ENCODE assay signal across 11 cellular contexts in the genomic region with DNA sequence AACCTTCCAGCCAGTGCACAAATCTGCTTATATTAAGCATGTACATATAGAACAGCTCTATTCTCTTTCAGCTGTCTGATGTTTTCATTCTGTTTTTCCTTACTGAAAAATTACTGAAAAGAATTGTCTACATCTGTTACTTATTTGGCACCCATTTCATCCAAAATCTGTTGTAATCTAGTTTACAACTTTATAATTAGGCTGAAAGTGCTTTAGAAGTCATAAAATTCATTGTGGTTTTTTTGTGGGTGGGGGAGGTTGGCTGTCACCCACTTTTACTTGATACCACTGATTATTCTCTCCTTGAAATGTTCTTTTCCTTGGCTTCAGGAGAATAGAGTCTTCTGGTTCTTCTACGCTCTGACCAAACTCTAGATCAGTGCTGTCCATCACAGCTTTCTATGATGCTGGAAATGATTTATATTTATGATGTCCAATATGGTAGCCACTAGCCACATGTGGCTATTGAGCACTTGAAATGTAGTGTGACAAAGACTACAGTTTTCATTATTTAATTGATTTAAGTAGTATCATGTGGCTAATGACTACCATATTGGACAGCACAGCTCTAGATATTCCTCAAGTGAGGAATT. TPM values are rescaled to one million over a fixed set of nuclear protein-coding genes. Genes with fewer than 3 reads are reported as not detected.
DNase-seq lines count a peak whose midpoint lies in the region; ATAC-seq and TF ChIP-seq lines count a peak whose summit lies in the region.
"Had no signal": no experiment of that assay in that cellular context is flagged by ENCODE, and none has a peak within 500 bp of the region (broad histone marks: within the 10 kb centered on the region; RNA-seq: fewer than 3 reads in every experiment).

No MANE protein-coding gene starts in this region.

- peaks cover 21% of the 10 kb centered on the region for H4K20me1 ChIP-seq in Loucy (ENCODE audit: insufficient read depth, low read length, poor library complexity, severe bottlenecking)
- H4K20me1 ChIP-seq in neural cell (ENCODE audit: insufficient read depth): no peaks in the 10 kb centered on the region

- H3K79me2 ChIP-seq in Loucy (ENCODE audit: insufficient read depth, low read length): peaks cover 86% of the 10 kb centered on the region
- H3K79me2 ChIP-seq in neural cell (replicated peaks; ENCODE audit: insufficient read depth, low read length): peaks cover 39% of the 10 kb centered on the region

- H3K9me2 ChIP-seq in Loucy (replicated peaks; ENCODE audit: low read depth, low read length): no peaks in the 10 kb centered on the region
- H3K9me2 ChIP-seq in neural cell (ENCODE audit: insufficient read depth, low read length): no peaks in the 10 kb centered on the region

- no peak for TF ChIP-seq RAD21 in neural cell (conservative IDR thresholded peaks at IDR 0.05)

- H3K9me3 ChIP-seq in Loucy (ENCODE audit: insufficient read depth, low read depth, low read length): peaks cover 21% of the 10 kb centered on the region; the same call in 1 of the 2 replicates
- no peaks in the 10 kb centered on the region for H3K9me3 ChIP-seq in neural cell (ENCODE audit: low read length)
- H3K9me3 ChIP-seq: esophagus squamous epithelium had no signal

- H3K4me1 ChIP-seq in Loucy (ENCODE audit: insufficient read depth, low read length, poor library complexity, severe bottlenecking): peaks cover 33% of the 10 kb centered on the region

- no peak for DNase-seq in GM06990 (ENCODE audit: extremely low read depth, insufficient read length)
- no peak for DNase-seq in dorsolateral prefrontal cortex
- DNase-seq in NOMO-1 treated with DMSO at 0.1 percent for 48 hours (lab: John Stamatoyannopoulos, UW; ENCODE audit: unreplicated experiment): no peak
- DNase-seq: esophagus squamous epithelium, left lung, NCI-H510A had no signal

- H3K27me3 ChIP-seq in GM06990 (replicated peaks; ENCODE audit: control insufficient read depth, insufficient read depth, low read length) (no peaks in the 10 kb centered on the region), Loucy (ENCODE audit: insufficient read depth, low read length, poor library complexity, severe bottlenecking) (no peaks in the 10 kb centered on the region), dorsolateral prefrontal cortex (no peaks in the 10 kb centered on the region), neural cell (ENCODE audit: insufficient read depth, low read depth, low read length) (no peaks in the 10 kb centered on the region)
- H3K27me3 ChIP-seq: esophagus squamous epithelium, left lung had no signal

- H3K9ac ChIP-seq in Loucy (ENCODE audit: low read depth, low read length, poor library complexity, severe bottlenecking) (peak overlapping the region; percentile 95), neural cell (ENCODE audit: low read length) (no peak overlapping the region)

- TF ChIP-seq CTCF in GM06990 (IDR thresholded peaks at IDR 0.05; ENCODE audit: insufficient read depth, low read length, poor library complexity, severe bottlenecking) (no peak), Loucy (conservative IDR thresholded peaks at IDR 0.05; ENCODE audit: low read length) (no peak), dorsolateral prefrontal cortex (IDR thresholded peaks at IDR 0.05 in 54 of 56, conservative IDR thresholded peaks at IDR 0.05 in 2 of 56; ENCODE audit: low read depth in 1 of 56, partially characterized antibody in 56 of 56) (no peak), neural cell (IDR thresholded peaks at IDR 0.05; ENCODE audit: poor library complexity, severe bottlenecking) (no peak)

- no peak for TF ChIP-seq EP300 in neural cell (conservative IDR thresholded peaks at IDR 0.05; ENCODE audit: poor library complexity, severe bottlenecking)

- H2AFZ ChIP-seq in Loucy (ENCODE audit: low read length) (no peak overlapping the region), neural cell (ENCODE audit: low read depth, low read length) (no peak overlapping the region)

- peak overlapping the region; percentile 81 for H3K4me3 ChIP-seq in GM06990 (replicated peaks; ENCODE audit: low read depth, low read length)
- peak overlapping the region; percentile 89 for H3K4me3 ChIP-seq in Loucy (ENCODE audit: low read length, poor library complexity, severe bottlenecking)
- H3K4me3 ChIP-seq in dorsolateral prefrontal cortex: peak overlapping the region in 36 of 59 donors; percentile 6 to 100 (median 95)
- H3K4me3 ChIP-seq in neural cell (ENCODE audit: low read length): peak overlapping the region; percentile 86

- no peaks in the 10 kb centered on the region for H3K36me3 ChIP-seq in GM06990 (ENCODE audit: control insufficient read depth, insufficient read depth, low read length)
- no peaks in the 10 kb centered on the region for H3K36me3 ChIP-seq in Loucy (ENCODE audit: insufficient read depth, low read length)
- H3K36me3 ChIP-seq in neural cell (ENCODE audit: insufficient read depth, low read length): no peaks in the 10 kb centered on the region
- H3K36me3 ChIP-seq: esophagus squamous epithelium, left lung had no signal

- H3K4me2 ChIP-seq in Loucy (ENCODE audit: low read depth, low read length, poor library complexity, severe bottlenecking): peak overlapping the region; percentile 78
- peak overlapping the region; percentile 59 for H3K4me2 ChIP-seq in neural cell (ENCODE audit: low read length)

- intact Hi-C loops in dorsolateral prefrontal cortex (cut with DNase I): loop anchor here (5.0 to 10.0 kb wide), 4 partner anchors 88 to 589 kb away; a partner anchor contains a TSS

- H3K27ac ChIP-seq in dorsolateral prefrontal cortex: no peak overlapping the region
- H3K27ac ChIP-seq in neural cell (ENCODE audit: low read length): no peak overlapping the region
- H3K27ac ChIP-seq: esophagus squamous epithelium, left lung had no signal

- ATAC-seq in GM19395 (IDR thresholded peaks at IDR 0.05; ENCODE audit: unreplicated experiment) (no peak), HG02885 (IDR thresholded peaks at IDR 0.05; ENCODE audit: poor library complexity, unreplicated experiment) (no peak), HG02610 (IDR thresholded peaks at IDR 0.05; ENCODE audit: unreplicated experiment) (no peak)
- ATAC-seq: left lung had no signal

- H3F3A ChIP-seq in Loucy (ENCODE audit: low read depth) (no peaks in the 10 kb centered on the region), neural cell (ENCODE audit: insufficient read depth, low read length, poor library complexity, severe bottlenecking) (peaks cover 4% of the 10 kb centered on the region)

TF ChIP-seq in neural cell, 6 proteins besides CTCF, POLR2A, EP300 and RAD21:
- TF ChIP-seq EZH2 (IDR thresholded peaks at IDR 0.05; ENCODE audit: borderline replicate concordance, insufficient read depth, low read length, poor library complexity, severe bottlenecking) (no peak), MXI1 (conservative IDR thresholded peaks at IDR 0.05; ENCODE audit: poor library complexity, severe bottlenecking) (no peak), TAF1 (IDR thresholded peaks at IDR 0.05; ENCODE audit: low read depth) (no peak), POLR2AphosphoS5 (IDR thresholded peaks at IDR 0.05) (no peak), SMC3 (conservative IDR thresholded peaks at IDR 0.05; ENCODE audit: poor library complexity) (no peak)
- TF ChIP-seq, protein P1, sequence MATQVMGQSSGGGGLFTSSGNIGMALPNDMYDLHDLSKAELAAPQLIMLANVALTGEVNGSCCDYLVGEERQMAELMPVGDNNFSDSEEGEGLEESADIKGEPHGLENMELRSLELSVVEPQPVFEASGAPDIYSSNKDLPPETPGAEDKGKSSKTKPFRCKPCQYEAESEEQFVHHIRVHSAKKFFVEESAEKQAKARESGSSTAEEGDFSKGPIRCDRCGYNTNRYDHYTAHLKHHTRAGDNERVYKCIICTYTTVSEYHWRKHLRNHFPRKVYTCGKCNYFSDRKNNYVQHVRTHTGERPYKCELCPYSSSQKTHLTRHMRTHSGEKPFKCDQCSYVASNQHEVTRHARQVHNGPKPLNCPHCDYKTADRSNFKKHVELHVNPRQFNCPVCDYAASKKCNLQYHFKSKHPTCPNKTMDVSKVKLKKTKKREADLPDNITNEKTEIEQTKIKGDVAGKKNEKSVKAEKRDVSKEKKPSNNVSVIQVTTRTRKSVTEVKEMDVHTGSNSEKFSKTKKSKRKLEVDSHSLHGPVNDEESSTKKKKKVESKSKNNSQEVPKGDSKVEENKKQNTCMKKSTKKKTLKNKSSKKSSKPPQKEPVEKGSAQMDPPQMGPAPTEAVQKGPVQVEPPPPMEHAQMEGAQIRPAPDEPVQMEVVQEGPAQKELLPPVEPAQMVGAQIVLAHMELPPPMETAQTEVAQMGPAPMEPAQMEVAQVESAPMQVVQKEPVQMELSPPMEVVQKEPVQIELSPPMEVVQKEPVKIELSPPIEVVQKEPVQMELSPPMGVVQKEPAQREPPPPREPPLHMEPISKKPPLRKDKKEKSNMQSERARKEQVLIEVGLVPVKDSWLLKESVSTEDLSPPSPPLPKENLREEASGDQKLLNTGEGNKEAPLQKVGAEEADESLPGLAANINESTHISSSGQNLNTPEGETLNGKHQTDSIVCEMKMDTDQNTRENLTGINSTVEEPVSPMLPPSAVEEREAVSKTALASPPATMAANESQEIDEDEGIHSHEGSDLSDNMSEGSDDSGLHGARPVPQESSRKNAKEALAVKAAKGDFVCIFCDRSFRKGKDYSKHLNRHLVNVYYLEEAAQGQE (IDR thresholded peaks at IDR 0.05; ENCODE audit: borderline replicate concordance): no peak
TF ChIP-seq in neural cell: peak in this region for 0.

RNA-seq across cellular contexts. Expression of a gene that starts 2.7 kb away (rescaled TPM):
- 10 to 100 TPM in 47 of 120 experiments, 1 to 10 TPM in 73; 4.3 to 16.9 (median 9.5) TPM for total RNA-seq in dorsolateral prefrontal cortex
- 19.2 and 19.7 TPM in 2 replicates for polyA plus RNA-seq in neural cell
- 18.5 and 19.5 TPM in 2 replicates for polyA minus RNA-seq in neural cell

RNA-seq across cellular contexts. Expression of a gene that starts 3.2 kb away (rescaled TPM):
- total RNA-seq in dorsolateral prefrontal cortex: 10 to 100 TPM; 24.6 to 81.5 (median 58.4) TPM
- polyA plus RNA-seq in neural cell: 93.7 and 110 TPM in 2 replicates
- polyA minus RNA-seq in neural cell: 143 and 149 TPM in 2 replicates
